Comparison of ENCODE assay signal across 8 cellular contexts in the genomic region with DNA sequence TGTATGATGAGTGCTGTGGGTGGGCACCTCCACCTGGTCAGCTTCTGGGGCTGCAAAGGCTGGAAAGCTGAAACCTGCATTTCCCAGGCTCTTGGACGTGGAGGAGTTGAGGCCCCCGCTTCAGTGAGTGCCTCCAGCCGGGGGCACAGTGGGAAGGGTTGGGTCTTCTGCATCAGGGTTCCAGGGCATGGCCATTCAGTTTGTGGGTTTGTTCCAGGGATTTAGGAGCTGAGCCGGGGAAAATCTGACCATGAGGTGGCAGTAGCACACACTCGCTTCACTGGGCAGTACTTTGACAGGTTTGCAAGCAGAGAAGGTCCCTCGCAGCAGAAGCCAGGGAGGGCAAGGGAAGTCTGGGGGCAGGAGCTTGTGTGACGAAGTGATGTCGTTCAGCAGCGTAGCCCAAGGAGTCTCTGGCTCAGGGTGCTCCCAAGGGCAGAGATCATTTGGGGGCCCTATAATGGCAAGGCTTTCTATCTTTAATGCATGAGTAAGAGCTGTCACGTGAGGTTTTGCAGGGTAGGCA.
DNase-seq lines count a peak whose midpoint lies in the region; ATAC-seq lines count a peak whose summit lies in the region.

No MANE protein-coding gene starts in this region.

- no peak overlapping the region for H3K27ac Mint-ChIP-seq in activated T-cell treated with anti-CD3 and anti-CD28 coated beads, Interleukin-2, amount 50 U/mL, for 72 hours

- DNase-seq in COLO829 (ENCODE audit: low spot score) (peak; percentile 62), HK-2 (ENCODE audit: unreplicated experiment) (peak; percentile 25), SJCRH30 (peak; percentile 82 to 92), iPS-NIHi11 (ENCODE audit: low spot score) (peak; percentile 76), dedifferentiated amniotic fluid mesenchymal stem cell (ENCODE audit: extremely low spot score) (no peak)
- no peak for DNase-seq in activated T-cell treated with anti-CD3 and anti-CD28 coated beads, Interleukin-2, amount 50 U/mL, for 72 hours

- no peak overlapping the region for H3K4me3 Mint-ChIP-seq in activated T-cell treated with anti-CD3 and anti-CD28 coated beads, Interleukin-2, amount 50 U/mL, for 72 hours

- no peaks in the 10 kb centered on the region for H3K9me3 ChIP-seq in SJCRH30 (replicated peaks)

- no peak overlapping the region for H3K4me3 ChIP-seq in SJCRH30

- H3K27me3 ChIP-seq in SJCRH30, result no peaks in the 10 kb centered on the region

- no peak for ATAC-seq in activated T-cell treated with anti-CD3 and anti-CD28 coated beads, Interleukin-2, amount 50 U/mL, for 72 hours (replicated peaks in 1 of 2)
- no peak for ATAC-seq in HG03354 (IDR thresholded peaks at IDR 0.05; ENCODE audit: poor library complexity, severe bottlenecking, unreplicated experiment)
- no peak for ATAC-seq in GM21529 (IDR thresholded peaks at IDR 0.05; ENCODE audit: unreplicated experiment)

- no peaks in the 10 kb centered on the region for H3K4me1 Mint-ChIP-seq in activated T-cell treated with anti-CD3 and anti-CD28 coated beads, Interleukin-2, amount 50 U/mL, for 72 hours (ENCODE audit: low read depth)

- no peaks in the 10 kb centered on the region for H3K9me3 Mint-ChIP-seq in activated T-cell treated with anti-CD3 and anti-CD28 coated beads, Interleukin-2, amount 50 U/mL, for 72 hours

- no peak overlapping the region for H3K27ac ChIP-seq in SJCRH30

- no peaks in the 10 kb centered on the region for H3K36me3 Mint-ChIP-seq in activated T-cell treated with anti-CD3 and anti-CD28 coated beads, Interleukin-2, amount 50 U/mL, for 72 hours (ENCODE audit: insufficient read depth in 2 of 2)

- H3K36me3 ChIP-seq in SJCRH30, result no peaks in the 10 kb centered on the region

- peaks cover 5% of the 10 kb centered on the region for H3K27me3 Mint-ChIP-seq in activated T-cell treated with anti-CD3 and anti-CD28 coated beads, Interleukin-2, amount 50 U/mL, for 72 hours (ENCODE audit: low read depth)

- peaks cover 23% of the 10 kb centered on the region for H3K4me1 ChIP-seq in SJCRH30

Comparison
In these comparisons a context has a peak if more than half of its experiments do, and no peak if none do; other contexts are left out.
1. DNase-seq: peak in COLO829 (single experiment), HK-2 (single experiment), SJCRH30 (2 of 2) and iPS-NIHi11 (single experiment); none in dedifferentiated amniotic fluid mesenchymal stem cell (single experiment) and activated T-cell treated with anti-CD3 and anti-CD28 coated beads, Interleukin-2, amount 50 U/mL, for 72 hours (0 of 2).